Comparison of ENCODE assay signal across 8 cellular contexts in genomic region chr5:100902406-100903035, GRCh38. TPM values are rescaled to one million over a fixed set of nuclear protein-coding genes. Genes with fewer than 3 reads are reported as not detected.
DNase-seq lines count a peak whose midpoint lies in the region; ATAC-seq and TF ChIP-seq lines count a peak whose summit lies in the region.

No MANE protein-coding gene starts in this region.

- intact Hi-C loops in A673 (cut with micrococcal nuclease; ENCODE audit: unreplicated experiment), result loop anchor here (5.0 to 10.0 kb wide), 2 partner anchors 125 to 278 kb away; no protein-coding TSS in a partner anchor
- intact Hi-C loops in activated CD4-positive, alpha-beta T cell treated with anti-CD3 and anti-CD28 coated beads, Interleukin-2, amount 10 ng/mL, durations not matched to agents 24 days and 14 days (cut with micrococcal nuclease), result loop anchor here (1.0 to 10.0 kb wide), 9 partner anchors 76 to 1975 kb away; partner anchors contain the start of genes CHD1, FAM174A, PAM and SLCO4C1

- DNase-seq in A673 (ENCODE audit: low spot score) (no peak), erythroblast (lab: John Stamatoyannopoulos, UW) (peak; percentile 40), neural crest cell (ENCODE audit: low read depth, low spot score) (no peak), SW480 (ENCODE audit: low spot score) (no peak), NCI-H146 (lab: John Stamatoyannopoulos, UW) (no peak)
- peak; percentile 81 for DNase-seq in activated CD4-positive, alpha-beta T cell treated with anti-CD3 and anti-CD28 coated beads, Interleukin-2, amount 10 ng/mL, durations not matched to agents 24 days and 14 days

- ATAC-seq in GM21360 (IDR thresholded peaks at IDR 0.05; ENCODE audit: unreplicated experiment), result no peak

- H3K27ac Mint-ChIP-seq in IgD-negative memory B cell, result peak overlapping the region; percentile 92 to 98 (median 98)
- peak overlapping the region; percentile 96 for H3K27ac Mint-ChIP-seq in activated CD4-positive, alpha-beta T cell treated with anti-CD3 and anti-CD28 coated beads, Interleukin-2, amount 10 ng/mL, durations not matched to agents 24 days and 14 days
- no peak overlapping the region for H3K27ac Mint-ChIP-seq in neural crest cell (ENCODE audit: unreplicated experiment)

- H3K27me3 Mint-ChIP-seq in IgD-negative memory B cell (no peaks in the 10 kb centered on the region), neural crest cell (ENCODE audit: low read depth) (peaks cover 68% of the 10 kb centered on the region)
- H3K27me3 Mint-ChIP-seq in activated CD4-positive, alpha-beta T cell treated with anti-CD3 and anti-CD28 coated beads, Interleukin-2, amount 10 ng/mL, durations not matched to agents 24 days and 14 days, result no peaks in the 10 kb centered on the region

- peak overlapping the region; percentile 95 to 99 (median 97) for H3K4me3 Mint-ChIP-seq in IgD-negative memory B cell
- H3K4me3 Mint-ChIP-seq in activated CD4-positive, alpha-beta T cell treated with anti-CD3 and anti-CD28 coated beads, Interleukin-2, amount 10 ng/mL, durations not matched to agents 24 days and 14 days, result peak overlapping the region; percentile 99
- peak overlapping the region; percentile 86 for H3K4me3 Mint-ChIP-seq in neural crest cell

- H3K9me3 Mint-ChIP-seq in IgD-negative memory B cell (no peaks in the 10 kb centered on the region), neural crest cell (no peaks in the 10 kb centered on the region)
- no peaks in the 10 kb centered on the region for H3K9me3 Mint-ChIP-seq in activated CD4-positive, alpha-beta T cell treated with anti-CD3 and anti-CD28 coated beads, Interleukin-2, amount 10 ng/mL, durations not matched to agents 24 days and 14 days

- H3K4me3 ChIP-seq in A673 (ENCODE audit: low read depth, low read length, poor library complexity, severe bottlenecking), result peak overlapping the region; percentile 36

- CTCF ChIA-PET in A673 (lab: Charles Lee), result no interaction called here

- TF ChIP-seq CTCF in A673 (conservative IDR thresholded peaks at IDR 0.05; ENCODE audit: low read depth, low read length) (no peak), neural crest cell (conservative IDR thresholded peaks at IDR 0.05) (no peak)

- no TSS peak for BruUV-seq in A673 (replicated peaks; lab: Mats Ljungman, UMichigan)

- POLR2A ChIA-PET in A673 (lab: Charles Lee; ENCODE audit: low non-redundant PET), result no interaction called here

- no peak for TF ChIP-seq POLR2A in erythroblast (IDR thresholded peaks at IDR 0.05; ENCODE audit: low read length)

- no peaks in the 10 kb centered on the region for H3K9me3 ChIP-seq in A673 (ENCODE audit: low read depth, low read length, poor library complexity, severe bottlenecking)

- H3K27ac ChIP-seq in A673 (ENCODE audit: low read depth, low read length, poor library complexity, severe bottlenecking), result no peak overlapping the region

- no peaks in the 10 kb centered on the region for H3K36me3 Mint-ChIP-seq in IgD-negative memory B cell
- peaks cover 24% of the 10 kb centered on the region for H3K36me3 Mint-ChIP-seq in activated CD4-positive, alpha-beta T cell treated with anti-CD3 and anti-CD28 coated beads, Interleukin-2, amount 10 ng/mL, durations not matched to agents 24 days and 14 days (ENCODE audit: low read depth)
- H3K36me3 Mint-ChIP-seq in neural crest cell (ENCODE audit: low read depth), result no peaks in the 10 kb centered on the region

- H3K27me3 ChIP-seq in A673 (replicated peaks; ENCODE audit: insufficient read depth, low read depth, low read length, poor library complexity), result peaks cover 88% of the 10 kb centered on the region

- H3K4me1 Mint-ChIP-seq in IgD-negative memory B cell, result peaks cover 31 to 36% (median 34%) of the 10 kb centered on the region in 3 donors
- peaks cover 33% of the 10 kb centered on the region for H3K4me1 Mint-ChIP-seq in activated CD4-positive, alpha-beta T cell treated with anti-CD3 and anti-CD28 coated beads, Interleukin-2, amount 10 ng/mL, durations not matched to agents 24 days and 14 days
- H3K4me1 Mint-ChIP-seq in neural crest cell, result peaks cover 38% of the 10 kb centered on the region

- H3K36me3 ChIP-seq in A673 (ENCODE audit: insufficient read depth, low read length, poor library complexity, severe bottlenecking), result no peaks in the 10 kb centered on the region

- H3K4me1 ChIP-seq in A673 (ENCODE audit: insufficient read depth, low read length, poor library complexity, severe bottlenecking), result peaks cover 15% of the 10 kb centered on the region

RNA-seq across cellular contexts. Expression of gene ST8SIA4, which starts 0.6 kb away (rescaled TPM):
- total RNA-seq in A673 (2021) (0.35 and 0.47 TPM in 2 replicates), neural crest cell (3.6 and 5.9 TPM in 2 replicates)
- 24.2 TPM for polyA plus RNA-seq in IgD-negative memory B cell
- 61.3 and 62.3 TPM in 2 replicates for total RNA-seq in activated CD4-positive, alpha-beta T cell treated with anti-CD3 and anti-CD28 coated beads, Interleukin-2, amount 10 ng/mL, durations not matched to agents 24 days and 14 days

Comparison
In these comparisons a context has a peak if more than half of its experiments do, and no peak if none do; other contexts are left out.
1. DNase-seq: peak in activated CD4-positive, alpha-beta T cell treated with anti-CD3 and anti-CD28 coated beads, Interleukin-2, amount 10 ng/mL, durations not matched to agents 24 days and 14 days (single experiment) and erythroblast (2 of 2); none in A673 (single experiment), neural crest cell (single experiment), SW480 (single experiment) and NCI-H146 (single experiment).
2. Peak in every context shown above with its lines, with median percentiles within 50 percentile points of each other: H3K4me3 Mint-ChIP-seq.